Comparison of ENCODE assay signal across 20 cellular contexts in the genomic region with DNA sequence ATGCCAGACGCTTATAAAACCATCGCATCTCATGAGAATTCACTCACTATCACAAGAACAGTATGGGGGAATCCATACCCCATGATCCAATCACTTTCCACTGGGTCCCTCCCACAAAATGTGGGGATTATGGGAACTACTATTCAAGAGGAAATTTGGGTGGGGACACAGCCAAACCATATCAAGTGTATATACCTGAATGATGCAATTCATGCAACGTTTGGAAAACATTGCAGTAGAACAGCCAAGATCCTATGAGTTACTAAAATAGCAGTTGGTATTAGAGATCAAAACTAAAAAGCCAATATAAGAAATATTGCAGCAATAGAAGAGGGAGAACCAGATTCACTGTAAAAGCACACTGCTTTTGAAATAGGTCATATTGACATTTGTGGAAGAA.
DNase-seq lines count a peak whose midpoint lies in the region; FAIRE-seq and TF ChIP-seq lines count a peak whose summit lies in the region.
"Had no signal": no experiment of that assay in that cellular context is flagged by ENCODE, and none has a peak within 500 bp of the region (broad histone marks: within the 10 kb centered on the region; RNA-seq: fewer than 3 reads in every experiment).

No MANE protein-coding gene starts in this region.

- H4K20me1 ChIP-seq in PC-9 (ENCODE audit: insufficient read depth), result no peaks in the 10 kb centered on the region
- H4K20me1 ChIP-seq: BLaER1 treated with 17β-estradiol and CSF1 and Interleukin-3, amounts not matched to agents 10 nM and 100 nM had no signal

- H2AFZ ChIP-seq in PC-9, result peak overlapping the region; percentile 55; the same call in 1 of the 2 replicates

- POLR2A ChIA-PET in PC-9 (lab: Charles Lee; ENCODE audit: unreplicated experiment), result no interaction called here

- no TSS peak for BruUV-seq in PC-9 (replicated peaks; lab: Mats Ljungman, UMichigan)

- no peaks in the 10 kb centered on the region for H3K36me3 ChIP-seq in PC-9 (ENCODE audit: low read depth)
- no peaks in the 10 kb centered on the region for H3K36me3 ChIP-seq in bronchial epithelial cell (ENCODE audit: control insufficient read depth, insufficient read depth, low read length)
- H3K36me3 ChIP-seq: BLaER1 treated with 17β-estradiol and CSF1 and Interleukin-3, amounts not matched to agents 10 nM and 100 nM had no signal

- DNase-seq in KBM-7, result peak; percentile 15
- DNase-seq in PC-9, result no peak
- DNase-seq in bronchial epithelial cell (ENCODE audit: low read depth), result no peak
- no peak for DNase-seq in nucleus accumbens (lab: John Stamatoyannopoulos, UW)
- no peak for DNase-seq in MV-4-11 (lab: John Stamatoyannopoulos, UW)
- no peak for DNase-seq in GM19240 (ENCODE audit: insufficient read length, low spot score)
- DNase-seq: AML-193; Caco-2; Calu3; CD4-positive, alpha-beta T cell; CD8-positive, alpha-beta T cell; DMS79 treated with DMSO at 0.1 percent for 48 hours; GF-D8 had no signal

- CTCF ChIA-PET in PC-9 (lab: Charles Lee), result no interaction called here

- H3K27me3 ChIP-seq in PC-9 (ENCODE audit: insufficient read depth, low read depth), result no peaks in the 10 kb centered on the region
- no peaks in the 10 kb centered on the region for H3K27me3 ChIP-seq in bronchial epithelial cell (ENCODE audit: control insufficient read depth, insufficient read depth, low read length)
- H3K27me3 ChIP-seq: BLaER1 treated with 17β-estradiol and CSF1 and Interleukin-3, amounts not matched to agents 10 nM and 100 nM had no signal

- intact Hi-C loops in PC-9 (cut with micrococcal nuclease; ENCODE audit: unreplicated experiment), result no loop called here

- in situ Hi-C loops in KBM-7 (cut with MboI; ENCODE audit: low pct_unique_long_range_greater_than_20kb, low sequenced_read_pairs), result no loop called here

- peak; percentile 55 for FAIRE-seq in bronchial epithelial cell (lab: Jason Lieb, UNC)
- FAIRE-seq: A549, G401.6, GM12891, GM19239 had no signal

- no peaks in the 10 kb centered on the region; the same call in 1 of the 2 replicates for H3K9me3 ChIP-seq in PC-9 (ENCODE audit: insufficient read depth, low read depth)
- H3K9me3 ChIP-seq: A549; BLaER1 treated with 17β-estradiol and CSF1 and Interleukin-3, amounts not matched to agents 10 nM and 100 nM; Caco-2 had no signal

- H3K27ac ChIP-seq in PC-9, result no peak overlapping the region
- H3K27ac ChIP-seq: 22Rv1; A549; BLaER1 treated with 17β-estradiol and CSF1 and Interleukin-3, amounts not matched to agents 10 nM and 100 nM; C4-2B had no signal

- H3K4me1 ChIP-seq in PC-9 (replicated peaks; ENCODE audit: insufficient read depth), result no peaks in the 10 kb centered on the region
- H3K4me1 ChIP-seq: A549, Caco-2 had no signal

- TF ChIP-seq CTCF in PC-9 (conservative IDR thresholded peaks at IDR 0.05), result no peak
- no peak for TF ChIP-seq CTCF in bronchial epithelial cell (IDR thresholded peaks at IDR 0.05; ENCODE audit: insufficient read depth, low read length, severe bottlenecking)

- no peaks in the 10 kb centered on the region for H3F3A ChIP-seq in PC-9 (ENCODE audit: insufficient read depth, low read depth)

- H3K9me2 ChIP-seq in PC-9 (ENCODE audit: insufficient read depth), result peaks cover 5% of the 10 kb centered on the region; the same call in 1 of the 2 replicates

- H3K4me2 ChIP-seq in PC-9, result no peak overlapping the region
- H3K4me2 ChIP-seq: A549 had no signal

- no peaks in the 10 kb centered on the region for H3K79me2 ChIP-seq in PC-9 (ENCODE audit: low read depth)

- no peak overlapping the region for H3K4me3 ChIP-seq in PC-9
- no peak overlapping the region for H3K4me3 ChIP-seq in bronchial epithelial cell (ENCODE audit: low read depth, low read length)
- H3K4me3 ChIP-seq: A549; BLaER1 treated with 17β-estradiol and CSF1 and Interleukin-3, amounts not matched to agents 10 nM and 100 nM had no signal
